Comparison of ENCODE assay signal across 8 cellular contexts in the genomic region with DNA sequence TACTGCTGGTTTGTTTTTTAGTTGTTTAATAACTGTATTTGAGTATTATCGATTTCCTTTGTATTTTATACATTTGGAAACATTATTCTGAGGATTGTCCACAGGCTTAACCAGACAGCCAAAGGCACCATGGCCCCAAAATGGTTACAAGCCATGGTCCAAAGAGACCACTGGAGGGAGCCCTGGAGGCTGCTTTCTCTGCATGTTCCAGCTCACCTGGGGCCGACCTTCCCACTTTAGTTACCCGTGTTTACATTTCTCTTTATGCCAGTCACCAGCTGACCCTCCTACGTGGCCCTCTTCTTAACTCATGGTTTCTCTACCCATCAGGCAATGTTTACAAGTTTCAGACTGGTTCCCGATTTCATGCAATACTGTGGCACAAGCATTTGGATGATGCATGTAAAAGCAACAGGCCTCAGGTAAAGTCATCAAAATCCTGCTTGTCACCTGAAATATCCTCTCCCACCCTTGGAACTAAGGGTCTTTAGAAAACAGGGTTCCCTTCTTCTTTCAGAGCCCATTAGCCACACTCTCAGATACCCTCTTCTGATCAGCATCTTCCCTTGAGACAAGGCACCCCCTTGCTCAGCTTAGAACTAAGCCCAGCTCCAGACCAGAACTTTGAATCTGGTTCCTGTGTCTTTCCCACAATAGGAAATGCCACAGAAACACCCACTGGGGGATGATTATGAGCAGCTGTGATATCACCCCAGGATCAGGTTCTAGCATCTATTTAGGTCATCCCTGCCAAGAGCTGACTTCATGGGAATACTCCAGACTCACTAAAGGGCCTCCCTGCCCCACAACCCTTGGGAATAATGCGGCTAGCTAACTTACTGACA. TPM values are rescaled to one million over a fixed set of nuclear protein-coding genes. Genes with fewer than 3 reads are reported as not detected.
DNase-seq lines count a peak whose midpoint lies in the region; ATAC-seq, FAIRE-seq and TF ChIP-seq lines count a peak whose summit lies in the region.

No MANE protein-coding gene starts in this region.

- dilution Hi-C loops in IMR-90 (cut with HindIII; ENCODE audit: low sequenced_read_pairs, unreplicated experiment) = no loop called here

- TF ChIP-seq CTCF in D721Med (IDR thresholded peaks at IDR 0.05; ENCODE audit: insufficient read depth, missing control alignments) (peak; percentile 76), IMR-90 (conservative IDR thresholded peaks at IDR 0.05; ENCODE audit: low read depth, low read length) (peak; percentile 72)

- no peaks in the 10 kb centered on the region for H3K9me3 ChIP-seq in IMR-90 (ENCODE audit: control insufficient read depth, insufficient read depth, low read length)

- POLR2A ChIA-PET in IMR-90 (lab: Charles Lee; ENCODE audit: unreplicated experiment) = no interaction called here

- H3K9me1 ChIP-seq in IMR-90 (ENCODE audit: insufficient read depth, low read length) = no peaks in the 10 kb centered on the region

- TF ChIP-seq RAD21 in IMR-90 (IDR thresholded peaks at IDR 0.05; ENCODE audit: low read length) = peak; percentile 78

- no peaks in the 10 kb centered on the region for H4K20me1 ChIP-seq in IMR-90 (ENCODE audit: insufficient read depth, low read length)

- H4K91ac ChIP-seq in IMR-90 (ENCODE audit: insufficient read depth, low read depth, low read length) = no peak overlapping the region

- no peak for TF ChIP-seq POLR2A in IMR-90 (IDR thresholded peaks at IDR 0.05; ENCODE audit: low read depth, low read length)

- BruUV-seq in IMR-90 (replicated peaks; lab: Mats Ljungman, UMichigan) = no TSS peak

- ATAC-seq in IMR-90 (ENCODE audit: low read depth) (peak; percentile 83), HG03196 (IDR thresholded peaks at IDR 0.05; ENCODE audit: unreplicated experiment) (no peak), GM18502 (IDR thresholded peaks at IDR 0.05; ENCODE audit: poor library complexity, unreplicated experiment) (no peak)

- no peaks in the 10 kb centered on the region for H3K36me3 ChIP-seq in IMR-90 (ENCODE audit: control insufficient read depth, insufficient read depth, low read length)

- H2AK5ac ChIP-seq in IMR-90 (ENCODE audit: low read depth, low read length) = no peak overlapping the region

- 15% methylated on average over 4 of the region's 6 CpGs; no CpG with 5 or more reads in 1 of the 2 experiments for WGBS in IMR-90 (ENCODE audit: extremely low coverage in 2 of 2, insufficient read length in 1 of 2), 2 experiments

- no peak overlapping the region for H3K4ac ChIP-seq in IMR-90 (ENCODE audit: low read depth, low read length)

- FAIRE-seq in D721Med (lab: Jason Lieb, UNC) = no peak

- in situ Hi-C loops in IMR-90 (cut with MboI; ENCODE audit: low sequenced_read_pairs) = loop anchor here (5.0 kb wide), 1 partner anchor 183 kb away; a partner anchor contains a TSS

- H2BK15ac ChIP-seq in IMR-90 (ENCODE audit: low read depth, low read length) = no peak overlapping the region

- no peak overlapping the region for H2AFZ ChIP-seq in IMR-90 (replicated peaks; ENCODE audit: low read length, poor library complexity)

- no peak overlapping the region for H4K5ac ChIP-seq in IMR-90 (ENCODE audit: low read depth, low read length)

- no peak overlapping the region for H3K18ac ChIP-seq in IMR-90 (ENCODE audit: low read depth, low read length)

- H3K9ac ChIP-seq in IMR-90 (ENCODE audit: low read depth, low read length) = no peak overlapping the region

- H3K23ac ChIP-seq in IMR-90 (ENCODE audit: low read depth, low read length) = no peak overlapping the region

- no peak overlapping the region for H3K4me2 ChIP-seq in IMR-90 (ENCODE audit: low read depth, low read length)

- CTCF ChIA-PET in IMR-90 (lab: Yijun Ruan, JAX) = interaction anchor here (0.6 to 1.6 kb wide), 4 partner anchors 10 to 153 kb away, joined by 3 to 6 read pairs (median 4); no protein-coding TSS in a partner anchor

- no peak overlapping the region for H2BK5ac ChIP-seq in IMR-90 (ENCODE audit: low read depth, low read length, poor library complexity, severe bottlenecking)

- H3K4me3 ChIP-seq in IMR-90 (ENCODE audit: insufficient read depth, low read depth, low read length) = no peak overlapping the region

- H3K27ac ChIP-seq in IMR-90 (ENCODE audit: insufficient read depth, low read length) = no peak overlapping the region

- no peak overlapping the region for H3K56ac ChIP-seq in IMR-90 (ENCODE audit: extremely low read depth, insufficient read depth, low read length)

- H2AK9ac ChIP-seq in IMR-90 (replicated peaks; ENCODE audit: low read depth, low read length, poor library complexity) = peak overlapping the region; percentile 8

- no peak overlapping the region for H3K14ac ChIP-seq in IMR-90 (replicated peaks; ENCODE audit: low read depth, low read length)

- H2BK120ac ChIP-seq in IMR-90 (ENCODE audit: low read depth, low read length) = no peak overlapping the region

- H3K4me1 ChIP-seq in IMR-90 (ENCODE audit: control insufficient read depth, insufficient read depth, low read length) = peaks cover 6% of the 10 kb centered on the region; the same call in 1 of the 2 replicates

- intact Hi-C loops in IMR-90 (cut with micrococcal nuclease) = loop anchor here (1.0 to 2.0 kb wide), 2 partner anchors 134 to 174 kb away; no protein-coding TSS in a partner anchor

- peak; percentile 77 for DNase-seq in D721Med (ENCODE audit: insufficient read length, low spot score)
- DNase-seq in IMR-90 = peak; percentile 89
- peak; percentile 64 for DNase-seq in RKO (ENCODE audit: low spot score)
- DNase-seq in activated effector memory CD4-positive, alpha-beta T cell treated with anti-CD3 and anti-CD28 coated beads, Interleukin-2, amount 50 U/mL, for 16 hours = peak; percentile 84
- DNase-seq in globus pallidus (ENCODE audit: low spot score) = peak; percentile 22
- peak; percentile 58 for DNase-seq in retina

- H3K79me1 ChIP-seq in IMR-90 (ENCODE audit: low read depth in 1 of 2, low read length in 2 of 2) = no peaks in the 10 kb centered on the region

- no peak overlapping the region for H2BK20ac ChIP-seq in IMR-90 (ENCODE audit: low read depth, low read length)

- no peak overlapping the region for H4K8ac ChIP-seq in IMR-90 (ENCODE audit: low read depth in 2 of 2, low read length in 2 of 2)

- peaks cover 8% of the 10 kb centered on the region for H3K27me3 ChIP-seq in IMR-90 (ENCODE audit: control insufficient read depth, insufficient read depth, low read length)

TF ChIP-seq in IMR-90, 13 proteins besides CTCF, POLR2A, EP300 and RAD21:
- no peak for TF ChIP-seq FOS (IDR thresholded peaks at IDR 0.05; ENCODE audit: low read depth, low read length)
- peak; percentile 37; the same call in 1 of the 2 replicates for TF ChIP-seq MAZ (IDR thresholded peaks at IDR 0.05; ENCODE audit: borderline replicate concordance, low read depth, low read length)
- TF ChIP-seq SMC3 (IDR thresholded peaks at IDR 0.05; ENCODE audit: low read depth, low read length) = peak; percentile 69

RNA-seq across cellular contexts. Expression of a gene that starts 49.9 kb away (rescaled TPM):
- 3.9 and 5.0 TPM in 2 replicates for total RNA-seq in IMR-90 (2012; rRNA removed)
- polyA plus RNA-seq in IMR-90 (2012; rRNA removed) = 1.9 and 2.2 TPM in 2 replicates
- polyA plus RNA-seq in IMR-90 (2012; cell fraction: cytosol; rRNA removed) = 0.91 and 1.0 TPM in 2 replicates
- polyA plus RNA-seq in IMR-90 (2012; cell fraction: nucleus; rRNA removed; ENCODE audit: low replicate concordance) = 3.1 and 10.9 TPM in 2 replicates

Comparison
In these comparisons a context has a peak if more than half of its experiments do, and no peak if none do; other contexts are left out.
1. DNase-seq: peak in every context shown above with its lines; median percentile 89 in IMR-90; 84 in activated effector memory CD4-positive, alpha-beta T cell treated with anti-CD3 and anti-CD28 coated beads, Interleukin-2, amount 50 U/mL, for 16 hours; 77 in D721Med; 64 in RKO; 58 in retina; 22 in globus pallidus.